28 cellular contexts compared by ENCODE assay signal in genomic region chr20:61630240-61630650, GRCh38.
"Had no signal": no experiment of that assay in that cellular context is flagged by ENCODE, and none has a peak within 500 bp of the region (broad histone marks: within the 10 kb centered on the region; RNA-seq: fewer than 3 reads in every experiment).

No MANE protein-coding gene starts in this region.

- DNase-seq: activated CD4-positive, alpha-beta T cell treated with anti-CD3 and anti-CD28 coated beads for 48 hours; activated CD4-positive, alpha-beta T cell treated with anti-CD3 and anti-CD28 coated beads, Interleukin-2, amount 50 U/mL, for 1 hour; activated CD4-positive, alpha-beta T cell treated with anti-CD3 and anti-CD28 coated beads, Interleukin-2, amount 50 U/mL, for 48 hours; activated CD8-positive, alpha-beta memory T cell treated with anti-CD3 and anti-CD28 coated beads for 24 hours; activated CD8-positive, alpha-beta T cell treated with anti-CD3 and anti-CD28 coated beads for 36 hours; activated gamma-delta T cell; activated naive CD4-positive, alpha-beta T cell; activated naive CD4-positive, alpha-beta T cell treated with anti-CD3 and anti-CD28 coated beads, Interleukin-2, amount 10 ng/mL, durations not matched to agents 7 days and 5 days; activated naive CD8-positive, alpha-beta T cell treated with anti-CD3 and anti-CD28 coated beads, Interleukin-2, amount 10 ng/mL, durations not matched to agents 7 days and 5 days; activated T-cell treated with anti-CD3 and anti-CD28 coated beads, Interleukin-2, amount 50 U/mL, for 4 hours; brain microvascular endothelial cell; cortex of kidney; dermis blood vessel endothelial cell; effector CD4-positive, alpha-beta T cell; effector memory CD8-positive, alpha-beta T cell; erythroblast; foreskin keratinocyte; gastrocnemius medialis; glutamatergic neuron; T-helper 2 cell had no signal

- H3K27me3 ChIP-seq: ascending aorta, brain microvascular endothelial cell, hepatocyte had no signal

- H3K27me3 Mint-ChIP-seq: activated CD8-positive, alpha-beta T cell treated with anti-CD3 and anti-CD28 coated beads for 36 hours; activated naive CD4-positive, alpha-beta T cell treated with anti-CD3 and anti-CD28 coated beads, Interleukin-2, amount 10 ng/mL, durations not matched to agents 7 days and 5 days; activated naive CD8-positive, alpha-beta T cell treated with anti-CD3 and anti-CD28 coated beads, Interleukin-2, amount 10 ng/mL, durations not matched to agents 7 days and 5 days; activated T-helper 17 cell treated with anti-CD3 and anti-CD28 coated beads, Interleukin-2, amount 50 U/mL, for 72 hours; central memory CD8-positive, alpha-beta T cell had no signal

- H3K4me3 Mint-ChIP-seq: activated CD8-positive, alpha-beta T cell treated with anti-CD3 and anti-CD28 coated beads for 36 hours; activated naive CD4-positive, alpha-beta T cell treated with anti-CD3 and anti-CD28 coated beads, Interleukin-2, amount 10 ng/mL, durations not matched to agents 7 days and 5 days; activated naive CD8-positive, alpha-beta T cell treated with anti-CD3 and anti-CD28 coated beads, Interleukin-2, amount 10 ng/mL, durations not matched to agents 7 days and 5 days; activated T-cell treated with anti-CD3 and anti-CD28 coated beads, Interleukin-2, amount 50 U/mL, for 4 hours; activated T-helper 17 cell treated with anti-CD3 and anti-CD28 coated beads, Interleukin-2, amount 50 U/mL, for 72 hours; central memory CD8-positive, alpha-beta T cell; effector memory CD8-positive, alpha-beta T cell; WTC11 had no signal

- H3K9me3 ChIP-seq: ascending aorta, esophagus muscularis mucosa, gastrocnemius medialis, heart left ventricle had no signal

- H3K4me3 ChIP-seq: ascending aorta, esophagus muscularis mucosa, gastrocnemius medialis, heart left ventricle, hepatocyte had no signal

- H3K4me1 ChIP-seq: ascending aorta, foreskin keratinocyte, gastrocnemius medialis had no signal

- ATAC-seq: activated CD8-positive, alpha-beta T cell treated with anti-CD3 and anti-CD28 coated beads for 36 hours; activated naive CD4-positive, alpha-beta T cell treated with anti-CD3 and anti-CD28 coated beads, Interleukin-2, amount 50 U/mL, for 72 hours; activated T-cell treated with anti-CD3 and anti-CD28 coated beads, Interleukin-2, amount 50 U/mL, for 4 hours; activated T-helper 17 cell treated with anti-CD3 and anti-CD28 coated beads, Interleukin-2, amount 50 U/mL, for 72 hours; effector memory CD8-positive, alpha-beta T cell; gastrocnemius medialis; heart left ventricle; WTC11 had no signal

- H3K36me3 ChIP-seq: ascending aorta, brain microvascular endothelial cell, esophagus muscularis mucosa, gastrocnemius medialis, heart left ventricle had no signal

- H3K9me3 Mint-ChIP-seq: activated CD8-positive, alpha-beta T cell treated with anti-CD3 and anti-CD28 coated beads for 36 hours; activated naive CD4-positive, alpha-beta T cell treated with anti-CD3 and anti-CD28 coated beads, Interleukin-2, amount 10 ng/mL, durations not matched to agents 7 days and 5 days; activated T-cell treated with anti-CD3 and anti-CD28 coated beads, Interleukin-2, amount 50 U/mL, for 4 hours; central memory CD8-positive, alpha-beta T cell had no signal

- H3K4me1 Mint-ChIP-seq: activated naive CD4-positive, alpha-beta T cell treated with anti-CD3 and anti-CD28 coated beads, Interleukin-2, amount 10 ng/mL, durations not matched to agents 7 days and 5 days; activated naive CD8-positive, alpha-beta T cell treated with anti-CD3 and anti-CD28 coated beads, Interleukin-2, amount 10 ng/mL, durations not matched to agents 7 days and 5 days; activated T-helper 17 cell treated with anti-CD3 and anti-CD28 coated beads, Interleukin-2, amount 50 U/mL, for 72 hours; central memory CD8-positive, alpha-beta T cell; WTC11 had no signal

- H3K27ac Mint-ChIP-seq: activated CD8-positive, alpha-beta T cell treated with anti-CD3 and anti-CD28 coated beads for 36 hours; activated naive CD4-positive, alpha-beta T cell treated with anti-CD3 and anti-CD28 coated beads, Interleukin-2, amount 10 ng/mL, durations not matched to agents 7 days and 5 days; activated naive CD4-positive, alpha-beta T cell treated with anti-CD3 and anti-CD28 coated beads, Interleukin-2, amount 50 U/mL, for 72 hours; activated naive CD8-positive, alpha-beta T cell treated with anti-CD3 and anti-CD28 coated beads, Interleukin-2, amount 10 ng/mL, durations not matched to agents 7 days and 5 days; activated T-helper 17 cell treated with anti-CD3 and anti-CD28 coated beads, Interleukin-2, amount 50 U/mL, for 72 hours; effector memory CD8-positive, alpha-beta T cell; WTC11 had no signal

- H3K36me3 Mint-ChIP-seq: activated naive CD4-positive, alpha-beta T cell treated with anti-CD3 and anti-CD28 coated beads, Interleukin-2, amount 10 ng/mL, durations not matched to agents 7 days and 5 days; activated naive CD4-positive, alpha-beta T cell treated with anti-CD3 and anti-CD28 coated beads, Interleukin-2, amount 50 U/mL, for 72 hours; activated naive CD8-positive, alpha-beta T cell treated with anti-CD3 and anti-CD28 coated beads, Interleukin-2, amount 10 ng/mL, durations not matched to agents 7 days and 5 days; WTC11 had no signal

- H3K27ac ChIP-seq: ascending aorta, brain microvascular endothelial cell, esophagus muscularis mucosa, foreskin keratinocyte, gastrocnemius medialis, heart left ventricle, hepatocyte had no signal
